18 cellular contexts compared by ENCODE assay signal in genomic region chr12:132288516-132289188, GRCh38. TPM values are rescaled to one million over a fixed set of nuclear protein-coding genes. Genes with fewer than 3 reads are reported as not detected.
"Had no signal": no experiment of that assay in that cellular context is flagged by ENCODE, and none has a peak within 500 bp of the region (broad histone marks: within the 10 kb centered on the region; RNA-seq: fewer than 3 reads in every experiment).

No MANE protein-coding gene starts in this region.

- H3K27me3 ChIP-seq: testis had no signal

- ATAC-seq: activated CD8-positive, alpha-beta T cell treated with anti-CD3 and anti-CD28 coated beads for 36 hours; heart left ventricle; left lobe of liver; T-helper 17 cell had no signal

- H3K27ac ChIP-seq: brain microvascular endothelial cell, epithelial cell of prostate, heart left ventricle, prostate gland, sigmoid colon, stomach, testis had no signal

- DNase-seq: activated B cell treated with CpG ODN at 0.5 μM for 24 hours; activated CD4-positive, alpha-beta T cell treated with anti-CD3 and anti-CD28 coated beads for 48 hours; activated CD8-positive, alpha-beta memory T cell treated with anti-CD3 and anti-CD28 coated beads, Interleukin-2, amount 50 U/mL, for 4 hours; activated CD8-positive, alpha-beta T cell treated with anti-CD3 and anti-CD28 coated beads for 36 hours; activated naive CD8-positive, alpha-beta T cell treated with anti-CD3 and anti-CD28 coated beads for 36 hours; brain microvascular endothelial cell; foreskin melanocyte; mesendoderm; sigmoid colon; stimulated activated CD4-positive, alpha-beta T cell treated with anti-CD3 and anti-CD28 coated beads, Interleukin-2, amount 100 ng/mL, for 24 hours; stomach; T-helper 17 cell; testis had no signal

- H3K36me3 ChIP-seq: brain microvascular endothelial cell, heart left ventricle, prostate gland, sigmoid colon, stomach had no signal

- H3K9me3 ChIP-seq: heart left ventricle, prostate gland, sigmoid colon, stomach, testis had no signal

- H3K4me3 ChIP-seq: heart left ventricle, prostate gland, sigmoid colon, stomach, testis had no signal

- H3K4me1 ChIP-seq: prostate gland had no signal

RNA-seq across cellular contexts. Expression of gene GALNT9, which starts 40.7 kb away (rescaled TPM):
- total RNA-seq: activated B cell treated with CpG ODN at 0.5 μM for 24 hours; activated CD8-positive, alpha-beta T cell treated with anti-CD3 and anti-CD28 coated beads for 36 hours; activated naive CD8-positive, alpha-beta T cell treated with anti-CD3 and anti-CD28 coated beads for 36 hours; chondrocyte; left lobe of liver; T-helper 17 cell had no signal
